In genomic region chr9:5841771-5842339, GRCh38 we compare ENCODE assay signal across 13 cellular contexts. TPM values are rescaled to one million over a fixed set of nuclear protein-coding genes. Genes with fewer than 3 reads are reported as not detected.
A peak's percentile ranks its signal among the peaks of the same experiment; 100 is the strongest.
DNase-seq lines count a peak whose midpoint lies in the region; ATAC-seq and FAIRE-seq lines count a peak whose summit lies in the region.
"Not testable (repeated sequence)": the region's sequence is repeated elsewhere in the genome, so short reads cannot be mapped to it uniquely, and the experiment has no call there.
"Had no signal": no experiment of that assay in that cellular context is flagged by ENCODE, and none has a peak within 500 bp of the region (broad histone marks: within the 10 kb centered on the region; RNA-seq: fewer than 3 reads in every experiment).

No MANE protein-coding gene starts in this region.

- not testable (repeated sequence) for H3K27me3 Mint-ChIP-seq in natural killer cell treated with Interleukin-12 subunit alpha and Interleukin-12 subunit beta and Interleukin-15 and Interleukin-18, amount 100 ng/mL, for 72 hours

- H3K4me3 Mint-ChIP-seq in natural killer cell treated with Interleukin-12 subunit alpha and Interleukin-12 subunit beta and Interleukin-15 and Interleukin-18, amount 100 ng/mL, for 72 hours: peak overlapping the region; percentile 82

- FAIRE-seq in GM19239 (lab: Jason Lieb, UNC): peak; percentile 78

- not testable (repeated sequence) for DNase-seq in GM19239 (ENCODE audit: insufficient read length, low spot score)
- DNase-seq in T follicular helper cell (ENCODE audit: low read depth): peak; percentile 21
- peak; percentile 48 for DNase-seq in activated CD4-positive, alpha-beta T cell treated with anti-CD3 and anti-CD28 coated beads, Interleukin-2, amount 50 U/mL, for 1 hour
- DNase-seq in activated T-helper 1 cell treated with Interleukin-2 at 50 U/mL for 16 hours (ENCODE audit: low read depth): peak; percentile 29
- peak; percentile 30 for DNase-seq in activated naive CD8-positive, alpha-beta T cell treated with anti-CD3 and anti-CD28 coated beads, Interleukin-2, amount 50 U/mL, for 16 hours (ENCODE audit: low read depth, low spot score)
- DNase-seq in natural killer cell treated with Interleukin-12 subunit alpha and Interleukin-12 subunit beta and Interleukin-15 and Interleukin-18, amount 100 ng/mL, for 72 hours (ENCODE audit: low spot score): peak; percentile 87
- peak; percentile 48 to 50 for DNase-seq in stimulated activated CD8-positive, alpha-beta memory T cell treated with anti-CD3 and anti-CD28 coated beads, Interleukin-15, amount 100 ng/mL, for 48 hours (ENCODE audit: low read depth in 2 of 2)

- H3K9me3 Mint-ChIP-seq in natural killer cell treated with Interleukin-12 subunit alpha and Interleukin-12 subunit beta and Interleukin-15 and Interleukin-18, amount 100 ng/mL, for 72 hours: not testable (repeated sequence)

- peaks cover 61 to 68% of the 10 kb centered on the region in 2 donors for H3K4me1 Mint-ChIP-seq in natural killer cell treated with Interleukin-12 subunit alpha and Interleukin-12 subunit beta and Interleukin-15 and Interleukin-18, amount 100 ng/mL, for 72 hours (ENCODE audit: low read depth in 2 of 2)

- not testable (repeated sequence) for H3K36me3 Mint-ChIP-seq in natural killer cell treated with Interleukin-12 subunit alpha and Interleukin-12 subunit beta and Interleukin-15 and Interleukin-18, amount 100 ng/mL, for 72 hours

- H3K27ac Mint-ChIP-seq in natural killer cell treated with Interleukin-12 subunit alpha and Interleukin-12 subunit beta and Interleukin-15 and Interleukin-18, amount 100 ng/mL, for 72 hours: peak overlapping the region; percentile 78 to 92

- ATAC-seq in natural killer cell treated with Interleukin-12 subunit alpha and Interleukin-12 subunit beta and Interleukin-15 and Interleukin-18, amount 100 ng/mL, for 72 hours: peak; percentile 77 to 82

RNA-seq across cellular contexts. Expression of gene ERMP1, which starts 8.9 kb away (rescaled TPM):
- 10 to 100 TPM; 17.7 to 28.0 TPM for total RNA-seq in natural killer cell treated with Interleukin-12 subunit alpha and Interleukin-12 subunit beta and Interleukin-15 and Interleukin-18, amount 100 ng/mL, for 72 hours

RNA-seq across cellular contexts. Expression of gene MLANA, which starts 48.8 kb away (rescaled TPM):
- total RNA-seq in natural killer cell treated with Interleukin-12 subunit alpha and Interleukin-12 subunit beta and Interleukin-15 and Interleukin-18, amount 100 ng/mL, for 72 hours: not detected
- total RNA-seq: adrenal gland, left lobe of liver, mucosa of gallbladder, pancreas, Right ventricle myocardium superior, vagina had no signal
